ENCODE assay signal across 24 cellular contexts in genomic region chr18:14959550-14959949, GRCh38.
"Had no signal": no experiment of that assay in that cellular context is flagged by ENCODE, and none has a peak within 500 bp of the region (broad histone marks: within the 10 kb centered on the region; RNA-seq: fewer than 3 reads in every experiment).

No MANE protein-coding gene starts in this region.

- H2AFZ ChIP-seq: hepatocyte had no signal

- H3K9me3 Mint-ChIP-seq: memory B cell; natural killer cell treated with Interleukin-12 subunit alpha and Interleukin-12 subunit beta and Interleukin-15 and Interleukin-18, amount 100 ng/mL, for 72 hours; stimulated activated naive CD8-positive, alpha-beta T cell treated with anti-CD3 and anti-CD28 coated beads, Interleukin-15, amount 100 ng/mL, for 72 hours had no signal

- H3K4me3 Mint-ChIP-seq: memory B cell; naive thymus-derived CD4-positive, alpha-beta T cell; natural killer cell treated with Interleukin-12 subunit alpha and Interleukin-12 subunit beta and Interleukin-15 and Interleukin-18, amount 100 ng/mL, for 72 hours; stimulated activated memory B cell treated with anti-CD40 and anti-IgM and Interleukin-4, amounts not matched to agents 10 μg/mL and 1 μg/mL and 100 μg/mL, for 72 hours; stimulated activated naive CD8-positive, alpha-beta T cell treated with anti-CD3 and anti-CD28 coated beads, Interleukin-15, amount 100 ng/mL, for 72 hours; type B pancreatic cell had no signal

- ATAC-seq: mucosa of descending colon; naive thymus-derived CD4-positive, alpha-beta T cell; natural killer cell treated with Interleukin-12 subunit alpha and Interleukin-12 subunit beta and Interleukin-15 and Interleukin-18, amount 100 ng/mL, for 72 hours; pancreas; right lobe of liver; stimulated activated memory B cell treated with anti-CD40 and anti-IgM and Interleukin-4, amounts not matched to agents 10 μg/mL and 1 μg/mL and 100 μg/mL, for 72 hours; stimulated activated naive CD8-positive, alpha-beta T cell treated with anti-CD3 and anti-CD28 coated beads, Interleukin-15, amount 100 ng/mL, for 72 hours had no signal

- H3K27me3 ChIP-seq: hepatocyte, pancreas, right lobe of liver, tibial nerve had no signal

- DNase-seq: islet precursor cell; left ventricle myocardium inferior; midbrain; mucosa of descending colon; naive thymus-derived CD4-positive, alpha-beta T cell; pancreas; posterior cingulate gyrus; retina; right lobe of liver; stimulated activated CD4-positive, alpha-beta T cell treated with anti-CD3 and anti-CD28 coated beads, Interleukin-1b, Interleukin-23, amount 100 ng/mL, for 48 hours; stimulated activated CD4-positive, alpha-beta T cell treated with anti-CD3 and anti-CD28 coated beads, Interleukin-2, amount 100 ng/mL, for 48 hours; stimulated activated CD4-positive, alpha-beta T cell treated with anti-CD3 and anti-CD28 coated beads, Interleukin-4, amount 100 ng/mL, for 4 hours; stimulated activated CD8-positive, alpha-beta memory T cell treated with anti-CD3 and anti-CD28 coated beads, Interleukin-4, amount 100 ng/mL, for 48 hours; stimulated activated naive CD4-positive, alpha-beta T cell treated with Interleukin-2 at 50 U/mL for 16 hours; stimulated activated naive CD8-positive, alpha-beta T cell treated with anti-CD3 and anti-CD28 coated beads, Interleukin-15, amount 100 ng/mL, for 72 hours; substantia nigra had no signal

- H3K36me3 Mint-ChIP-seq: memory B cell; naive thymus-derived CD4-positive, alpha-beta T cell; stimulated activated memory B cell treated with anti-CD40 and anti-IgM and Interleukin-4, amounts not matched to agents 10 μg/mL and 1 μg/mL and 100 μg/mL, for 72 hours; type B pancreatic cell had no signal

- H3K27ac ChIP-seq: hepatocyte, left ventricle myocardium inferior, pancreas, prostate gland, right lobe of liver, tibial nerve had no signal

- H3K4me3 ChIP-seq: hepatocyte, left ventricle myocardium inferior, mucosa of descending colon, pancreas, prostate gland, right lobe of liver, smooth muscle cell, tibial nerve had no signal

- H3K4me1 ChIP-seq: left ventricle myocardium inferior, pancreas, prostate gland, right lobe of liver, tibial nerve had no signal

- H3K79me2 ChIP-seq: hepatocyte had no signal

- H3K4me1 Mint-ChIP-seq: memory B cell; naive thymus-derived CD4-positive, alpha-beta T cell; stimulated activated memory B cell treated with anti-CD40 and anti-IgM and Interleukin-4, amounts not matched to agents 10 μg/mL and 1 μg/mL and 100 μg/mL, for 72 hours; stimulated activated naive CD8-positive, alpha-beta T cell treated with anti-CD3 and anti-CD28 coated beads, Interleukin-15, amount 100 ng/mL, for 72 hours had no signal

- H3K36me3 ChIP-seq: left ventricle myocardium inferior, pancreas, prostate gland, right lobe of liver, tibial nerve had no signal

- H3K27me3 Mint-ChIP-seq: memory B cell; natural killer cell treated with Interleukin-12 subunit alpha and Interleukin-12 subunit beta and Interleukin-15 and Interleukin-18, amount 100 ng/mL, for 72 hours; stimulated activated memory B cell treated with anti-CD40 and anti-IgM and Interleukin-4, amounts not matched to agents 10 μg/mL and 1 μg/mL and 100 μg/mL, for 72 hours; stimulated activated naive CD8-positive, alpha-beta T cell treated with anti-CD3 and anti-CD28 coated beads, Interleukin-15, amount 100 ng/mL, for 72 hours; type B pancreatic cell had no signal

- H3K9me3 ChIP-seq: mucosa of descending colon, pancreas, prostate gland had no signal

- H3K27ac Mint-ChIP-seq: memory B cell; naive thymus-derived CD4-positive, alpha-beta T cell; natural killer cell treated with Interleukin-12 subunit alpha and Interleukin-12 subunit beta and Interleukin-15 and Interleukin-18, amount 100 ng/mL, for 72 hours; stimulated activated memory B cell treated with anti-CD40 and anti-IgM and Interleukin-4, amounts not matched to agents 10 μg/mL and 1 μg/mL and 100 μg/mL, for 72 hours; type B pancreatic cell had no signal

- H3K4me2 ChIP-seq: hepatocyte, smooth muscle cell had no signal
